In genomic region chr11:33734441-33735165, GRCh38 we compare ENCODE assay signal across 8 cellular contexts. TPM values are rescaled to one million over a fixed set of nuclear protein-coding genes. Genes with fewer than 3 reads are reported as not detected.
A peak's percentile ranks its signal among the peaks of the same experiment; 100 is the strongest.
DNase-seq lines count a peak whose midpoint lies in the region; ATAC-seq and TF ChIP-seq lines count a peak whose summit lies in the region.

No MANE protein-coding gene starts in this region.

- no peak overlapping the region for H3K18ac ChIP-seq in trophoblast cell (ENCODE audit: low read length)

- H3K4me1 ChIP-seq in HEK293 (ENCODE audit: control insufficient read depth, insufficient read depth, low read length) (no peaks in the 10 kb centered on the region), trophoblast cell (ENCODE audit: control insufficient read depth in 1 of 2, insufficient read depth in 2 of 2, low read length in 2 of 2) (peaks cover 6 to 15% of the 10 kb centered on the region in 2 experiments)

- no peak overlapping the region for H3K14ac ChIP-seq in trophoblast cell (ENCODE audit: low read length)

- H3K4me3 Mint-ChIP-seq in T-cell, result peak overlapping the region; percentile 90 to 93 (median 90)

- no peak overlapping the region for H3K9ac ChIP-seq in trophoblast cell (ENCODE audit: low read length)

- ATAC-seq in T-cell (replicated peaks in 1 of 4) (no peak), HG02870 (IDR thresholded peaks at IDR 0.05; ENCODE audit: unreplicated experiment) (no peak)

- peaks cover 0 to 7% (median 0%) of the 10 kb centered on the region in 3 donors for H3K9me3 Mint-ChIP-seq in T-cell

- no peak for TF ChIP-seq CTCF in HEK293 (tag by site-specific recombination; IDR thresholded peaks at IDR 0.05)
- TF ChIP-seq CTCF in fibroblast of pulmonary artery (IDR thresholded peaks at IDR 0.05; ENCODE audit: low read length, missing control alignments), result no peak

- H3K36me3 ChIP-seq in HEK293 (ENCODE audit: control insufficient read depth in 2 of 2, insufficient read depth in 1 of 2, low read length in 2 of 2) (peaks cover 0 to 15% of the 10 kb centered on the region in 2 experiments; a peak in 1 of 3 replicates), trophoblast cell (ENCODE audit: control insufficient read depth in 1 of 2, insufficient read depth in 2 of 2, low read length in 2 of 2) (peaks cover 2 to 4% of the 10 kb centered on the region in 2 experiments)

- peaks cover 14% of the 10 kb centered on the region for H3K36me3 Mint-ChIP-seq in T-cell

- peak overlapping the region; percentile 77 to 79 for H3K27ac Mint-ChIP-seq in T-cell

- WGBS in trophoblast cell (ENCODE audit: extremely low coverage, insufficient coverage, insufficient read length), result no CpG with 5 or more reads among the region's 10 CpGs

- DNase-seq in T-cell (no peak), fibroblast of pulmonary artery (ENCODE audit: low read depth) (peak; percentile 65), trophoblast cell (peak in 1 of 2 donors; percentile 33), hepatic stellate cell (ENCODE audit: low spot score) (no peak), mucosa of gallbladder (ENCODE audit: low spot score) (no peak), SW480 (ENCODE audit: low spot score) (no peak)

- H2BK5ac ChIP-seq in trophoblast cell (ENCODE audit: low read depth, low read length, poor library complexity), result no peak overlapping the region

- no peak overlapping the region for H3K23ac ChIP-seq in trophoblast cell (ENCODE audit: low read length)

- no peaks in the 10 kb centered on the region for H3K27me3 Mint-ChIP-seq in T-cell

- no peak overlapping the region for H4K12ac ChIP-seq in trophoblast cell (ENCODE audit: low read depth, low read length)

- no peak overlapping the region for H2AK5ac ChIP-seq in trophoblast cell (ENCODE audit: low read length)

- H4K8ac ChIP-seq in trophoblast cell (ENCODE audit: low read depth, low read length), result no peak overlapping the region

- H3K79me2 ChIP-seq in trophoblast cell (ENCODE audit: control insufficient read depth, insufficient read depth, low read length, poor library complexity), result peaks cover 9% of the 10 kb centered on the region

- no peak overlapping the region for H2BK12ac ChIP-seq in trophoblast cell (ENCODE audit: low read length)

- no peak overlapping the region for H2BK120ac ChIP-seq in trophoblast cell (ENCODE audit: insufficient read depth, low read length, poor library complexity)

- no peak overlapping the region for H3K27ac ChIP-seq in HEK293 (ENCODE audit: extremely low read depth, low read depth, low read length)
- H3K27ac ChIP-seq in trophoblast cell (ENCODE audit: low read depth, low read length), result no peak overlapping the region

- H3K4me3 ChIP-seq in HEK293 (ENCODE audit: low read depth, low read length), result peak overlapping the region; percentile 86
- H3K4me3 ChIP-seq in fibroblast of pulmonary artery (replicated peaks; ENCODE audit: low read depth, low read length), result peak overlapping the region; percentile 88
- no peak overlapping the region for H3K4me3 ChIP-seq in trophoblast cell (ENCODE audit: low read depth, low read length)

- no peaks in the 10 kb centered on the region for H3K9me3 ChIP-seq in HEK293 (ENCODE audit: control insufficient read depth, insufficient read depth, low read depth, low read length)
- H3K9me3 ChIP-seq in trophoblast cell (ENCODE audit: insufficient read depth, low read depth, low read length), result no peaks in the 10 kb centered on the region

- H2AFZ ChIP-seq in trophoblast cell (ENCODE audit: insufficient read depth, low read length, poor library complexity), result no peak overlapping the region

- H3K4me2 ChIP-seq in trophoblast cell (ENCODE audit: low read length), result peak overlapping the region; percentile 90

- POLR2A ChIA-PET in HEK293 (lab: Yijun Ruan, JAX) (no interaction called here), T-cell (lab: Charles Lee) (no interaction called here)

- H3K27me3 ChIP-seq in trophoblast cell (ENCODE audit: insufficient read depth, low read length), result no peaks in the 10 kb centered on the region

- no peak overlapping the region for H4K91ac ChIP-seq in trophoblast cell (ENCODE audit: low read depth, low read length)

- CTCF ChIA-PET in HEK293 (lab: Yijun Ruan, JAX) (interaction anchor here (1.1 kb wide), 1 partner anchor 19 kb away, joined by 4 read pairs; no protein-coding TSS in a partner anchor), T-cell (lab: Charles Lee) (interaction anchor here in 1 of 2 donors (0.9 kb wide), 1 partner anchor 8 kb away, joined by 3 read pairs; no protein-coding TSS in a partner anchor)

- peaks cover 7% of the 10 kb centered on the region for H3K79me1 ChIP-seq in trophoblast cell (ENCODE audit: low read length)

- peaks cover 35 to 37% (median 36%) of the 10 kb centered on the region in 3 donors for H3K4me1 Mint-ChIP-seq in T-cell

- peak overlapping the region; percentile 22 for H3K4ac ChIP-seq in trophoblast cell (ENCODE audit: low read depth, low read length)

TF ChIP-seq in HEK293, 187 proteins besides CTCF, POLR2A, EP300 and RAD21:
- TF ChIP-seq PRDM4 (tag by site-specific recombination; IDR thresholded peaks at IDR 0.05), result peak; percentile 52; the same call in 1 of the 2 replicates
- TF ChIP-seq WT1 (tag by site-specific recombination; IDR thresholded peaks at IDR 0.05), result peak; percentile 71; the same call in 1 of the 2 replicates
- no peak for TF ChIP-seq ZNF19 (tag by site-specific recombination; IDR thresholded peaks at IDR 0.05; ENCODE audit: low read depth)
- TF ChIP-seq ZNF600 (tag by site-specific recombination; IDR thresholded peaks at IDR 0.05), result 0 out of 2 replicates have a peak, but pooled peaks have one; percentile 56

RNA-seq across cellular contexts. Expression of gene CD59, which starts 1.6 kb away (rescaled TPM):
- total RNA-seq in T-cell (10 to 100 TPM; 34.3 to 85.8 (median 71.9) TPM), mucosa of gallbladder (880 TPM)
- 205 and 208 TPM in 2 replicates for polyA plus RNA-seq in trophoblast cell (2013)

RNA-seq across cellular contexts. Expression of gene C11orf91, which starts 34.0 kb away (rescaled TPM):
- total RNA-seq in T-cell, result under 1 TPM in 1 of 5 donors, not detected in 4; 0.95 TPM
- polyA plus RNA-seq in trophoblast cell (2013), result 0.11 and 0.12 TPM in 2 replicates
- 0.26 TPM for total RNA-seq in mucosa of gallbladder

RNA-seq across cellular contexts. Expression of gene FBXO3, which starts 39.7 kb away (rescaled TPM):
- total RNA-seq in T-cell (10 to 100 TPM; 37.1 to 60.0 (median 41.1) TPM), mucosa of gallbladder (42.1 TPM)
- 22.2 and 22.5 TPM in 2 replicates for polyA plus RNA-seq in trophoblast cell (2013)

Comparison
In these comparisons a context has a peak if more than half of its experiments do, and no peak if none do; other contexts are left out.
1. RNA of gene CD59, which starts 1.6 kb away (total RNA-seq): 880 TPM in mucosa of gallbladder (single experiment); 34.3 to 85.8 TPM in T-cell; every median in the first group is over 10 times any median in the second.